In genomic region chr20:42938486-42939205, GRCh38 we compare ENCODE assay signal across 26 cellular contexts.
"Had no signal": no experiment of that assay in that cellular context is flagged by ENCODE, and none has a peak within 500 bp of the region (broad histone marks: within the 10 kb centered on the region; RNA-seq: fewer than 3 reads in every experiment).

No MANE protein-coding gene starts in this region.

- H3K4me1 Mint-ChIP-seq: memory B cell had no signal

- H3K9me3 Mint-ChIP-seq: natural killer cell treated with Interleukin-12 subunit alpha and Interleukin-12 subunit beta and Interleukin-15 and Interleukin-18, amount 100 ng/mL, for 72 hours had no signal

- H3K36me3 Mint-ChIP-seq: memory B cell; natural killer cell treated with Interleukin-12 subunit alpha and Interleukin-12 subunit beta and Interleukin-15 and Interleukin-18, amount 100 ng/mL, for 72 hours had no signal

- H3K9me3 ChIP-seq: esophagus squamous epithelium, pancreas, psoas muscle, right lobe of liver, stomach had no signal

- H3K4me1 ChIP-seq: esophagus squamous epithelium, pancreas, psoas muscle, right lobe of liver, spleen, stomach had no signal

- H3K27ac ChIP-seq: epithelial cell of prostate, esophagus squamous epithelium, pancreas, psoas muscle, right lobe of liver, spleen, stomach had no signal

- ATAC-seq: effector memory CD8-positive, alpha-beta T cell; left lobe of liver; natural killer cell treated with Interleukin-12 subunit alpha and Interleukin-12 subunit beta and Interleukin-15 and Interleukin-18, amount 100 ng/mL, for 72 hours; psoas muscle; right lobe of liver had no signal

- H3K27me3 Mint-ChIP-seq: dendritic cell treated with granulocyte-macrophage colony-stimulating factor and Interleukin-4, amounts not matched to agents 40 ng/mL and 50 ng/mL, for 4 days; effector memory CD8-positive, alpha-beta T cell; memory B cell; natural killer cell treated with Interleukin-12 subunit alpha and Interleukin-12 subunit beta and Interleukin-15 and Interleukin-18, amount 100 ng/mL, for 72 hours had no signal

- DNase-seq: cerebellar nuclear complex; effector memory CD8-positive, alpha-beta T cell; esophagus squamous epithelium; foreskin fibroblast; head of caudate nucleus; hippocampal formation; kidney glomerular epithelial cell; midbrain; occipital lobe; pancreas; psoas muscle; retina; right lobe of liver; spleen; stimulated activated CD4-positive, alpha-beta T cell treated with anti-CD3 and anti-CD28 coated beads, Interleukin-15, amount 100 ng/mL, for 24 hours; stimulated activated CD4-positive, alpha-beta T cell treated with anti-CD3 and anti-CD28 coated beads, Interleukin-2, amount 100 ng/mL, for 24 hours; stimulated activated CD4-positive, alpha-beta T cell treated with anti-CD3 and anti-CD28 coated beads, Interleukin-4, amount 100 ng/mL, for 4 hours; stimulated activated naive CD4-positive, alpha-beta T cell; stomach; substantia nigra; trophoblast cell had no signal

- H3K4me3 Mint-ChIP-seq: dendritic cell treated with granulocyte-macrophage colony-stimulating factor and Interleukin-4, amounts not matched to agents 40 ng/mL and 50 ng/mL, for 4 days; effector memory CD8-positive, alpha-beta T cell; memory B cell; natural killer cell treated with Interleukin-12 subunit alpha and Interleukin-12 subunit beta and Interleukin-15 and Interleukin-18, amount 100 ng/mL, for 72 hours had no signal

- H3K27me3 ChIP-seq: esophagus squamous epithelium, pancreas, right lobe of liver, stomach had no signal

- H3K36me3 ChIP-seq: esophagus squamous epithelium, pancreas, right lobe of liver, spleen, stomach had no signal

- H3K4me3 ChIP-seq: esophagus squamous epithelium, pancreas, psoas muscle, right lobe of liver, spleen, stomach had no signal

- H3K27ac Mint-ChIP-seq: dendritic cell treated with granulocyte-macrophage colony-stimulating factor and Interleukin-4, amounts not matched to agents 40 ng/mL and 50 ng/mL, for 4 days; effector memory CD8-positive, alpha-beta T cell; memory B cell; natural killer cell treated with Interleukin-12 subunit alpha and Interleukin-12 subunit beta and Interleukin-15 and Interleukin-18, amount 100 ng/mL, for 72 hours had no signal
